In the genomic region with DNA sequence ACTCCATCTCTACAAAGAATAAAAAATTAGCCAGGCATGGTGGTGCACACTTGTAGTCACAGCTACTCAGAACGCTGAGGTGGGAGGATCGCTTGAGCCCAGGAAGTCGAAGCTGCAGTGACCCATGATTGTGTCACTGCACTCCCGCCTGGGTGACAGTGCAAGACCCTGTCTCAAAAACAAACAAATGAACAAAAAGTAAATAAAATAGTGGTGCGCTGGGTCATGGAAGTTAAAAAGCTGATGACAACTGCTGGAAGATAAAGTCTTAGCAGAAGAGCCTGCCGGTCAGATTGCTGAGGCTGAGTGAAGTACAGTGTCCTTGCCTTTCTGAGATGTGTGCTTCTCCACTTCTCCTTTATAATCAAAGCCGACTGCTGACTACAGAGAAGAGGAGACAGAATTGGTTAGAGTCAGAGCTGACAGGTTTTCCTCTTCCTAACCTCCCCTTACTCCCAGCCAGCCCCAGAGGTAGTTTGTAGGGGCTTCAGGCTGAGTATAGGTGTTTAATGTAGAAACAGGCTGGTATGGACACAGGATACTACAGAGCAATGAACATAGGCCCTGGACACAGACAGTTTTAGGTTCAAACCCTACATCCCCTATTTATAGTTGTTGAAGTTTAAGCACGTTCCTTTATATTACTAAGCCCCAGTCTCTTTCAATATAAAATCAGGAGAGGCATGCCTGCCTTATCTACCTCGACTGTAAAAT, we compare ENCODE assay signal across 18 cellular contexts. TPM values are rescaled to one million over a fixed set of nuclear protein-coding genes. Genes with fewer than 3 reads are reported as not detected.
A peak's percentile ranks its signal among the peaks of the same experiment; 100 is the strongest.
DNase-seq lines count a peak whose midpoint lies in the region; ATAC-seq, FAIRE-seq and TF ChIP-seq lines count a peak whose summit lies in the region.
"Had no signal": no experiment of that assay in that cellular context is flagged by ENCODE, and none has a peak within 500 bp of the region (broad histone marks: within the 10 kb centered on the region; RNA-seq: fewer than 3 reads in every experiment).

No MANE protein-coding gene starts in this region.

- in situ Hi-C loops in Panc1 (cut with HindIII; ENCODE audit: low pct_unique_long_range_greater_than_20kb, low sequenced_read_pairs) (no loop called here), K562 (cut with MboI) (no loop called here)

- no peak for FAIRE-seq in K562 (lab: Jason Lieb, UNC)
- FAIRE-seq: H54 had no signal

- H3K4me3 ChIP-seq in Panc1 (ENCODE audit: low read depth in 2 of 2, low read length in 2 of 2) = no peak overlapping the region
- H3K4me3 ChIP-seq in K562 = no peak overlapping the region
- no peak overlapping the region for H3K4me3 ChIP-seq in dorsolateral prefrontal cortex

- ATAC-seq in Right ventricle myocardium superior (ENCODE audit: poor library complexity) = peak; percentile 27
- ATAC-seq in Panc1 = peak; percentile 73
- ATAC-seq in K562 = peak; percentile 66
- ATAC-seq in stimulated activated effector memory CD8-positive, alpha-beta T cell treated with anti-CD3 and anti-CD28 coated beads, Interleukin-12 subunit alpha, Interleukin-12 subunit beta, amount 100 ng/mL, for 72 hours = no peak
- no peak for ATAC-seq in GM18858 (IDR thresholded peaks at IDR 0.05; ENCODE audit: unreplicated experiment)

- peak overlapping the region; percentile 26 for H3K27ac Mint-ChIP-seq in stimulated activated effector memory CD8-positive, alpha-beta T cell treated with anti-CD3 and anti-CD28 coated beads, Interleukin-12 subunit alpha, Interleukin-12 subunit beta, amount 100 ng/mL, for 72 hours

- TF ChIP-seq POLR2A in K562 (conservative IDR thresholded peaks at IDR 0.05) = no peak

- DNase-seq in Right ventricle myocardium superior (no peak), cardiac septum (ENCODE audit: low spot score) (no peak), Panc1 (ENCODE audit: low read depth, low spot score) (no peak), K562 (ENCODE audit: extremely low read depth in 1 of 4, low spot score in 3 of 4) (no peak), dorsolateral prefrontal cortex (no peak)
- no peak for DNase-seq in stimulated activated effector memory CD8-positive, alpha-beta T cell treated with anti-CD3 and anti-CD28 coated beads, Interleukin-12 subunit alpha, Interleukin-12 subunit beta, amount 100 ng/mL, for 72 hours (ENCODE audit: low spot score in 2 of 2)
- DNase-seq: DMS 273 treated with DMSO at 0.1 percent for 48 hours, NCI-H1092 treated with DMSO at 0.1 percent for 48 hours, NCI-H1694 treated with DMSO at 0.1 percent for 48 hours, NCI-H2171 treated with DMSO at 0.1 percent for 48 hours, NCI-H510A, SIG-M5 had no signal

- TF ChIP-seq EP300 in K562 (IDR thresholded peaks at IDR 0.05; ENCODE audit: low read length) = no peak

- intact Hi-C loops in Right ventricle myocardium superior (cut with DNase I) (no loop called here), cardiac septum (cut with DNase I) (no loop called here), Panc1 (cut with micrococcal nuclease; ENCODE audit: unreplicated experiment) (no loop called here), K562 (cut with micrococcal nuclease) (no loop called here), dorsolateral prefrontal cortex (cut with DNase I) (no loop called here)

- no peaks in the 10 kb centered on the region for H3K79me2 ChIP-seq in K562 (ENCODE audit: control insufficient read depth, insufficient read depth, low read length)

- POLR2A ChIA-PET in Panc1 (lab: Charles Lee) (interaction anchor here (0.7 kb wide), 1 partner anchor 1189 kb away, joined by 6 read pairs; no protein-coding TSS in a partner anchor), K562 (lab: Yijun Ruan, JAX) (no interaction called here)

- H3K27me3 ChIP-seq in Panc1 (ENCODE audit: control insufficient read depth, insufficient read depth, low read length) (peaks cover 2% of the 10 kb centered on the region; the same call in 1 of the 2 replicates), K562 (ENCODE audit: control insufficient read depth in 2 of 2, insufficient read depth in 2 of 2, low read length in 2 of 2) (no peaks in the 10 kb centered on the region), dorsolateral prefrontal cortex (no peaks in the 10 kb centered on the region)

- H3K9me1 ChIP-seq in K562 (ENCODE audit: control insufficient read depth, insufficient read depth, low read length) = no peaks in the 10 kb centered on the region

- H4K20me1 ChIP-seq in K562 (replicated peaks; ENCODE audit: control insufficient read depth, insufficient read depth, low read length) = no peaks in the 10 kb centered on the region

- no peaks in the 10 kb centered on the region for H3K36me3 ChIP-seq in Panc1 (ENCODE audit: control insufficient read depth, insufficient read depth, low read length)
- H3K36me3 ChIP-seq in K562 (ENCODE audit: control insufficient read depth, insufficient read depth, low read length) = no peaks in the 10 kb centered on the region

- no peak for TF ChIP-seq RAD21 in K562 (CRISPR knock-in tag; conservative IDR thresholded peaks at IDR 0.05 in 1 of 2, IDR thresholded peaks at IDR 0.05 in 1 of 2)

- BruUV-seq in Panc1 (replicated peaks; lab: Mats Ljungman, UMichigan) = no TSS peak
- no TSS peak for BruUV-seq in K562 (replicated peaks; lab: Mats Ljungman, UMichigan)

- H3K4me1 ChIP-seq in Panc1 (ENCODE audit: control insufficient read depth, insufficient read depth, low read length) = no peaks in the 10 kb centered on the region
- no peaks in the 10 kb centered on the region for H3K4me1 ChIP-seq in K562 (replicated peaks in 1 of 2; ENCODE audit: control insufficient read depth in 2 of 2, insufficient read depth in 2 of 2, low read length in 2 of 2)

- no peaks in the 10 kb centered on the region for H3K9me3 Mint-ChIP-seq in stimulated activated effector memory CD8-positive, alpha-beta T cell treated with anti-CD3 and anti-CD28 coated beads, Interleukin-12 subunit alpha, Interleukin-12 subunit beta, amount 100 ng/mL, for 72 hours

- no peaks in the 10 kb centered on the region for H3K9me3 ChIP-seq in Panc1 (ENCODE audit: control insufficient read depth, insufficient read depth, low read depth, low read length)
- no peaks in the 10 kb centered on the region for H3K9me3 ChIP-seq in K562 (replicated peaks; ENCODE audit: control insufficient read depth, insufficient read depth, low read depth, low read length)

- WGBS in K562 (ENCODE audit: insufficient coverage, low coverage, missing lambda C conversion rate) = 25% methylated on average over 8 of the region's 9 CpGs

- no peak overlapping the region for H3K27ac ChIP-seq in Panc1 (ENCODE audit: low read length)
- H3K27ac ChIP-seq in K562 (ENCODE audit: extremely low read depth, low read depth, low read length) = no peak overlapping the region
- H3K27ac ChIP-seq in dorsolateral prefrontal cortex = no peak overlapping the region
- H3K27ac ChIP-seq: KMS-11 had no signal

- H3K4me2 ChIP-seq in K562 (ENCODE audit: insufficient read depth, low read length) = no peak overlapping the region
- H3K4me2 ChIP-seq: KMS-11 had no signal

- no peak overlapping the region for H2AFZ ChIP-seq in K562 (ENCODE audit: low read depth, low read length)

- peaks cover 91% of the 10 kb centered on the region for H3K36me3 Mint-ChIP-seq in stimulated activated effector memory CD8-positive, alpha-beta T cell treated with anti-CD3 and anti-CD28 coated beads, Interleukin-12 subunit alpha, Interleukin-12 subunit beta, amount 100 ng/mL, for 72 hours

- H3K4me1 Mint-ChIP-seq in stimulated activated effector memory CD8-positive, alpha-beta T cell treated with anti-CD3 and anti-CD28 coated beads, Interleukin-12 subunit alpha, Interleukin-12 subunit beta, amount 100 ng/mL, for 72 hours = peaks cover 6% of the 10 kb centered on the region

- no peak overlapping the region for H3K4me3 Mint-ChIP-seq in stimulated activated effector memory CD8-positive, alpha-beta T cell treated with anti-CD3 and anti-CD28 coated beads, Interleukin-12 subunit alpha, Interleukin-12 subunit beta, amount 100 ng/mL, for 72 hours

- TF ChIP-seq CTCF in Panc1 (IDR thresholded peaks at IDR 0.05) = no peak
- TF ChIP-seq CTCF in K562 (IDR thresholded peaks at IDR 0.05 in 2 of 3, conservative IDR thresholded peaks at IDR 0.05 in 1 of 3; ENCODE audit: insufficient read depth in 2 of 3, low read depth in 1 of 3, low read length in 3 of 3) = no peak
- no peak for TF ChIP-seq CTCF in dorsolateral prefrontal cortex (IDR thresholded peaks at IDR 0.05 in 54 of 56, conservative IDR thresholded peaks at IDR 0.05 in 2 of 56; ENCODE audit: low read depth in 1 of 56, partially characterized antibody in 56 of 56)

- CTCF ChIA-PET in Panc1 (lab: Charles Lee) = no interaction called here
- CTCF ChIA-PET in K562 (lab: Yijun Ruan, JAX; ENCODE audit: low intra/inter-chr PET ratio) = no interaction called here

- H3K9ac ChIP-seq in K562 (ENCODE audit: insufficient read depth in 1 of 2, low read depth in 2 of 2, low read length in 2 of 2) = no peak overlapping the region
- H3K9ac ChIP-seq: KMS-11 had no signal

RNA-seq across cellular contexts. Expression of gene HCLS1, which starts 17.9 kb away (rescaled TPM):
- 9.6 TPM for total RNA-seq in Right ventricle myocardium superior
- 9.4 TPM for total RNA-seq in cardiac septum
- 0.85 TPM for total RNA-seq in Panc1 (2021; ENCODE audit: unreplicated experiment)
- polyA plus RNA-seq in Panc1 (2012; ENCODE audit: insufficient read length) = 0.22 TPM
- 12.2 and 31.6 TPM in 2 replicates for total RNA-seq in K562 (2011; cell fraction: chromatin; rRNA removed; ENCODE audit: low replicate concordance)
- 6.3 and 9.2 TPM in 2 replicates for total RNA-seq in K562 (2011; cell fraction: nucleolus; rRNA removed)
- total RNA-seq in K562 (2011; cell fraction: nucleoplasm; rRNA removed) = 18.6 and 21.1 TPM in 2 replicates
- 26.0 and 29.6 TPM in 2 replicates for total RNA-seq in K562 (2014; rRNA removed)
- total RNA-seq in K562 (2014; rRNA removed; fragmentation: Illumina TruSeq; extraction: Trizol) = 20.4 and 21.9 TPM in 2 replicates
- total RNA-seq in K562 (2015; rRNA removed; fragmentation: Illumina TruSeq; extraction: Trizol) = 29.7 and 31.4 TPM in 2 replicates
- total RNA-seq in K562 (2021) = 20.6 and 22.0 TPM in 2 replicates
- polyA plus RNA-seq in K562 (2011; rRNA removed) = 17.0 and 49.0 TPM in 2 replicates
- 12.0 and 43.9 TPM in 2 replicates for polyA plus RNA-seq in K562 (2011; cell fraction: cytosol; rRNA removed)
- polyA plus RNA-seq in K562 (2011; cell fraction: nucleus; rRNA removed) = 31.6 and 91.0 TPM in 2 replicates
- polyA plus RNA-seq in K562 (2012) = 27.6 and 68.3 TPM in 2 replicates
- 31.1 and 34.1 TPM in 2 replicates for polyA plus RNA-seq in K562 (2014; fragmentation: Illumina TruSeq; extraction: Trizol)
- 10 to 100 TPM in 1 of 2 experiments, 1 to 10 TPM in 1; 4.8 to 12.2 TPM for polyA plus RNA-seq in K562 (2014; fragmentation: Nextera tagmentation; extraction: Ambion mirVana)
- 26.0 and 31.0 TPM in 2 replicates for polyA plus RNA-seq in K562 (2014; rRNA removed)
- polyA minus RNA-seq in K562 (2011; rRNA and poly(A)+ RNA removed) = 21.9 and 61.1 TPM in 2 replicates
- polyA minus RNA-seq in K562 (2011; cell fraction: cytosol; rRNA and poly(A)+ RNA removed) = 4.7 and 14.6 TPM in 2 replicates
- 7.9 and 36.7 TPM in 2 replicates for polyA minus RNA-seq in K562 (2011; cell fraction: nucleus; rRNA and poly(A)+ RNA removed)
- 10 to 100 TPM in 116 of 120 experiments, 1 to 10 TPM in 4; 5.5 to 70.2 (median 21.0) TPM for total RNA-seq in dorsolateral prefrontal cortex

RNA-seq across cellular contexts. Expression of gene FBXO40, which starts 49.6 kb away (rescaled TPM):
- total RNA-seq in Right ventricle myocardium superior = 207 TPM
- total RNA-seq in cardiac septum = 147 TPM
- total RNA-seq in Panc1 (2021; ENCODE audit: unreplicated experiment) = not detected
- not detected for polyA plus RNA-seq in Panc1 (2012; ENCODE audit: insufficient read length)
- not detected in 2 replicates for total RNA-seq in K562 (2011; cell fraction: chromatin; rRNA removed; ENCODE audit: low replicate concordance)
- total RNA-seq in K562 (2011; cell fraction: nucleolus; rRNA removed) = not detected in 2 replicates
- not detected in 2 replicates for total RNA-seq in K562 (2011; cell fraction: nucleoplasm; rRNA removed)
- 0.05 TPM in 1 of 2 replicates, not detected in the other for total RNA-seq in K562 (2014; rRNA removed)
- total RNA-seq in K562 (2014; rRNA removed; fragmentation: Illumina TruSeq; extraction: Trizol) = 0.03 and 0.04 TPM in 2 replicates
- total RNA-seq in K562 (2015; rRNA removed; fragmentation: Illumina TruSeq; extraction: Trizol) = 0.04 TPM in 1 of 2 replicates, not detected in the other
- not detected in 2 replicates for total RNA-seq in K562 (2021)
- not detected in 2 replicates for polyA plus RNA-seq in K562 (2011; rRNA removed)
- not detected in 2 replicates for polyA plus RNA-seq in K562 (2011; cell fraction: cytosol; rRNA removed)
- not detected in 2 replicates for polyA plus RNA-seq in K562 (2011; cell fraction: nucleus; rRNA removed)
- 0.01 TPM in 1 of 2 replicates, not detected in the other for polyA plus RNA-seq in K562 (2012)
- 0.04 TPM in 1 of 2 replicates, not detected in the other for polyA plus RNA-seq in K562 (2014; fragmentation: Illumina TruSeq; extraction: Trizol)
- under 1 TPM in 1 of 2 experiments, not detected in 1; 0.01 TPM for polyA plus RNA-seq in K562 (2014; fragmentation: Nextera tagmentation; extraction: Ambion mirVana)
- polyA plus RNA-seq in K562 (2014; rRNA removed) = 0.01 TPM in 1 of 2 replicates, not detected in the other
- polyA minus RNA-seq in K562 (2011; rRNA and poly(A)+ RNA removed) = not detected in 2 replicates
- polyA minus RNA-seq in K562 (2011; cell fraction: cytosol; rRNA and poly(A)+ RNA removed) = not detected in 2 replicates
- not detected in 2 replicates for polyA minus RNA-seq in K562 (2011; cell fraction: nucleus; rRNA and poly(A)+ RNA removed)
- total RNA-seq in dorsolateral prefrontal cortex = 1 to 10 TPM in 119 of 120 experiments, under 1 TPM in 1; 0.91 to 5.5 (median 3.1) TPM
- total RNA-seq: Daoy, MCF 10A had no signal
- polyA plus RNA-seq: BJ had no signal

Comparison
In these comparisons a context has a peak if more than half of its experiments do, and no peak if none do; other contexts are left out.
1. ATAC-seq: peak in Right ventricle myocardium superior (single experiment), Panc1 (single experiment) and K562 (single experiment); none in stimulated activated effector memory CD8-positive, alpha-beta T cell treated with anti-CD3 and anti-CD28 coated beads, Interleukin-12 subunit alpha, Interleukin-12 subunit beta, amount 100 ng/mL, for 72 hours (single experiment) and GM18858 (single experiment).
2. RNA of gene FBXO40, which starts 49.6 kb away (total RNA-seq): 207 TPM in Right ventricle myocardium superior (single experiment) and 147 TPM in cardiac septum (single experiment); 0.91 to 5.5 TPM in dorsolateral prefrontal cortex, 0.03 to 0.05 TPM in K562 and not detected in Panc1 (single experiment); every median in the first group is over 10 times any median in the second.